ENCODE assay signal across 1 cellular context in genomic region chr20:34824861-34825529, GRCh38.
TF ChIP-seq lines count a peak whose summit lies in the region.

No MANE protein-coding gene starts in this region.

TF ChIP-seq in HepG2, 621 proteins besides CTCF, POLR2A, EP300 and RAD21 (continued from another document):
- TF ChIP-seq ARID4A (CRISPR knock-in tag; IDR thresholded peaks at IDR 0.05; ENCODE audit: borderline replicate concordance) (peak; percentile 66), NCOR1 (IDR thresholded peaks at IDR 0.05; ENCODE audit: borderline replicate concordance, low read length) (no peak), ZNF564 (CRISPR knock-in tag; IDR thresholded peaks at IDR 0.05) (peak; percentile 77; the same call in 1 of the 2 replicates), KLF13 (CRISPR knock-in tag; IDR thresholded peaks at IDR 0.05) (0 out of 2 replicates have a peak, but pooled peaks have one; percentile 35), MAZ (IDR thresholded peaks at IDR 0.05; ENCODE audit: borderline replicate concordance, low read depth, low read length) (peak; percentile 92; the same call in 1 of the 2 replicates), MAZ (CRISPR knock-in tag; IDR thresholded peaks at IDR 0.05; ENCODE audit: low read depth) (peak; percentile 86), REPIN1 (CRISPR knock-in tag; IDR thresholded peaks at IDR 0.05; ENCODE audit: borderline replicate concordance, low read depth) (no peak), ZNF816 (CRISPR knock-in tag; IDR thresholded peaks at IDR 0.05; ENCODE audit: borderline replicate concordance) (0 out of 2 replicates have a peak, but pooled peaks have one; percentile 2), ZBTB8A (CRISPR knock-in tag; IDR thresholded peaks at IDR 0.05; ENCODE audit: borderline replicate concordance, low read depth) (no peak), PRMT3 (CRISPR knock-in tag; IDR thresholded peaks at IDR 0.05; ENCODE audit: borderline replicate concordance, low read depth) (0 out of 2 replicates have a peak, but pooled peaks have one; percentile 39), ZC3H13 (CRISPR knock-in tag; IDR thresholded peaks at IDR 0.05) (no peak), ZZZ3 (CRISPR knock-in tag; IDR thresholded peaks at IDR 0.05; ENCODE audit: borderline replicate concordance) (0 out of 2 replicates have a peak, but pooled peaks have one; percentile 83), FOSL1 (CRISPR knock-in tag; IDR thresholded peaks at IDR 0.05; ENCODE audit: borderline replicate concordance) (no peak), ZNF709 (CRISPR knock-in tag; IDR thresholded peaks at IDR 0.05) (peak; percentile 59; the same call in 1 of the 2 replicates), SIX1 (CRISPR knock-in tag; IDR thresholded peaks at IDR 0.05; ENCODE audit: borderline replicate concordance) (no peak), ZNF431 (CRISPR knock-in tag; IDR thresholded peaks at IDR 0.05; ENCODE audit: borderline replicate concordance, low read depth) (peak; percentile 61; the same call in 1 of the 2 replicates), CC2D1A (CRISPR knock-in tag; IDR thresholded peaks at IDR 0.05) (0 out of 2 replicates have a peak, but pooled peaks have one; percentile 80), CBFB (CRISPR knock-in tag; IDR thresholded peaks at IDR 0.05) (peak; percentile 49; the same call in 1 of the 2 replicates), TAF1 (CRISPR knock-in tag; IDR thresholded peaks at IDR 0.05) (peak; percentile 50; the same call in 1 of the 2 replicates), ZFP90 (CRISPR knock-in tag; IDR thresholded peaks at IDR 0.05; ENCODE audit: borderline replicate concordance) (peak; percentile 45; the same call in 1 of the 2 replicates), ATAD3A (CRISPR knock-in tag; IDR thresholded peaks at IDR 0.05) (no peak), MED1 (CRISPR knock-in tag; IDR thresholded peaks at IDR 0.05) (peak; percentile 28; the same call in 1 of the 2 replicates), ZFX (CRISPR knock-in tag; IDR thresholded peaks at IDR 0.05; ENCODE audit: low read depth) (peak; percentile 94), WIZ (CRISPR knock-in tag; IDR thresholded peaks at IDR 0.05) (0 out of 2 replicates have a peak, but pooled peaks have one; percentile 52), ZNF232 (CRISPR knock-in tag; IDR thresholded peaks at IDR 0.05; ENCODE audit: borderline replicate concordance) (0 out of 2 replicates have a peak, but pooled peaks have one; percentile 65), PRPF4 (IDR thresholded peaks at IDR 0.05; ENCODE audit: low read depth, low read length, poor library complexity, severe bottlenecking) (no peak), GRHL1 (CRISPR knock-in tag; conservative IDR thresholded peaks at IDR 0.05) (no peak), PAWR (CRISPR knock-in tag; IDR thresholded peaks at IDR 0.05; ENCODE audit: borderline replicate concordance) (no peak), ZNF317 (CRISPR knock-in tag; IDR thresholded peaks at IDR 0.05) (peak; percentile 63; the same call in 1 of the 2 replicates), SAP130 (CRISPR knock-in tag; IDR thresholded peaks at IDR 0.05; ENCODE audit: low read depth) (peak; percentile 69; the same call in 1 of the 2 replicates), ZNF552 (CRISPR knock-in tag; IDR thresholded peaks at IDR 0.05; ENCODE audit: borderline replicate concordance) (peak; percentile 81; the same call in 1 of the 2 replicates), ZNF101 (CRISPR knock-in tag; IDR thresholded peaks at IDR 0.05; ENCODE audit: borderline replicate concordance, low read depth) (0 out of 2 replicates have a peak, but pooled peaks have one; percentile 66)
